In the genomic region with DNA sequence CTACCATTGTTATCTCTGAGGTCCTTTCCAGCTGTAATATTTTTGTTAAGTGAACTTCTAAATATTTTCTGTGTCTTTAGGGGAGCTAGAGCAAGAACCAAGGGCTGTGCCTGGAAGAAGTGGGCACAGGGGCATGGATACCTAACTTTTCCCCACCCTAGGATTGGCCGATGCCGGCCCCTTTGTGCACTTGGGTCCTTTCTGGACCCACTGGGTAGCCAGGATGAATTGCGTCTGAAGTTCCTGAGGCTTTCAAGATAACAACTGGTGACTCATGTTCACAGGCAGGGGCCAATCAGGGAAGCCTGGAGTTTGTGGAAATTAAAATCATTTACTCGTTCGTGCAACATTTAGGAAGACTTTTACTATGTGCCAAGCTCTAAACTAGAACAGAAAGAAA, we compare ENCODE assay signal across 1 cellular context.
TF ChIP-seq lines count a peak whose summit lies in the region.

No MANE protein-coding gene starts in this region.

TF ChIP-seq in GM23338, 12 proteins besides CTCF, POLR2A, EP300 and RAD21 (continued from another document):
- TF ChIP-seq ZNF462 (CRISPR knock-in tag; IDR thresholded peaks at IDR 0.05) (no peak), STAT1 (IDR thresholded peaks at IDR 0.05; ENCODE audit: unreplicated experiment) (no peak), EZH2 (IDR thresholded peaks at IDR 0.05; ENCODE audit: low read depth, unreplicated experiment) (no peak), ZNF114 (CRISPR knock-in tag; IDR thresholded peaks at IDR 0.05) (no peak), NANOG (IDR thresholded peaks at IDR 0.05; ENCODE audit: borderline replicate concordance) (no peak)
- TF ChIP-seq, protein P1, sequence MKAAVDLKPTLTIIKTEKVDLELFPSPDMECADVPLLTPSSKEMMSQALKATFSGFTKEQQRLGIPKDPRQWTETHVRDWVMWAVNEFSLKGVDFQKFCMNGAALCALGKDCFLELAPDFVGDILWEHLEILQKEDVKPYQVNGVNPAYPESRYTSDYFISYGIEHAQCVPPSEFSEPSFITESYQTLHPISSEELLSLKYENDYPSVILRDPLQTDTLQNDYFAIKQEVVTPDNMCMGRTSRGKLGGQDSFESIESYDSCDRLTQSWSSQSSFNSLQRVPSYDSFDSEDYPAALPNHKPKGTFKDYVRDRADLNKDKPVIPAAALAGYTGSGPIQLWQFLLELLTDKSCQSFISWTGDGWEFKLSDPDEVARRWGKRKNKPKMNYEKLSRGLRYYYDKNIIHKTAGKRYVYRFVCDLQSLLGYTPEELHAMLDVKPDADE (IDR thresholded peaks at IDR 0.05) = no peak
TF ChIP-seq in GM23338: peak in this region for 0.
